ENCODE assay signal across 12 cellular contexts in the genomic region with DNA sequence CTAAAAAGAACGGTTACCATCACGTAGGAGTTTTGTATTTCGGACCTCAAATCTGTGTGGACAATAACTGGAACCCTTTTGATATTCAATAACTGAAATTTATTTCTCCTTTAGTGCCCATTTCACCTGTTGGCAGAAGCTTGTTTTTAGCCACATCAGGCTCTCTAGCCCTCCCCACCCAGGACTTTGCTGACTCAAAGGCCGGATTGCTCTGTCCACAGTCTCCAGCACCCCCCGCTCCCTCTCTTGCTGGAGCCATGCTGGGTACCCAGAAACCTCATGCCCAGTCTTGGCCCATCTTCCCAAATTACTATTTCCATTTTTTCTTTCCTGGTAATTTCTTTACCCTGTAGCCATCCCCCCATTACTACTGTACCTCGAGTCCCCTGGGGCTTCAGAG. TPM values are rescaled to one million over a fixed set of nuclear protein-coding genes. Genes with fewer than 3 reads are reported as not detected.
DNase-seq lines count a peak whose midpoint lies in the region; ATAC-seq and TF ChIP-seq lines count a peak whose summit lies in the region.
"Had no signal": no experiment of that assay in that cellular context is flagged by ENCODE, and none has a peak within 500 bp of the region (broad histone marks: within the 10 kb centered on the region; RNA-seq: fewer than 3 reads in every experiment).

No MANE protein-coding gene starts in this region.

- H2BK5ac ChIP-seq in neuronal stem cell (ENCODE audit: low read length), result no peak overlapping the region

- H2BK12ac ChIP-seq in neuronal stem cell (ENCODE audit: low read length), result no peak overlapping the region

- no peak overlapping the region for H3K14ac ChIP-seq in neuronal stem cell (ENCODE audit: low read length)

- H3K9me3 ChIP-seq in CD4-positive, CD25-positive, alpha-beta regulatory T cell (ENCODE audit: control insufficient read depth in 2 of 2, low read length in 2 of 2), result no peaks in the 10 kb centered on the region
- H3K9me3 ChIP-seq in Loucy (ENCODE audit: insufficient read depth, low read depth, low read length) (no peaks in the 10 kb centered on the region), colonic mucosa (no peaks in the 10 kb centered on the region), neuronal stem cell (replicated peaks in 1 of 2; ENCODE audit: control insufficient read depth in 2 of 2, insufficient read depth in 1 of 2, low read depth in 1 of 2, low read length in 2 of 2) (peaks cover 0 to 2% of the 10 kb centered on the region in 2 donors)
- H3K9me3 ChIP-seq: body of pancreas had no signal

- peaks cover 22% of the 10 kb centered on the region for H3K4me1 ChIP-seq in CD4-positive, CD25-positive, alpha-beta regulatory T cell (ENCODE audit: control insufficient read depth, insufficient read depth, low read length, poor library complexity, severe bottlenecking)
- H3K4me1 ChIP-seq in Loucy (ENCODE audit: insufficient read depth, low read length, poor library complexity, severe bottlenecking), result peaks cover 39% of the 10 kb centered on the region
- H3K4me1 ChIP-seq in colonic mucosa, result no peaks in the 10 kb centered on the region
- peaks cover 4 to 11% of the 10 kb centered on the region in 2 donors for H3K4me1 ChIP-seq in neuronal stem cell (ENCODE audit: control insufficient read depth in 2 of 2, insufficient read depth in 1 of 2, low read depth in 1 of 2, low read length in 2 of 2)
- H3K4me1 ChIP-seq: body of pancreas had no signal

- ATAC-seq in CD4-positive, CD25-positive, alpha-beta regulatory T cell (ENCODE audit: low read depth in 2 of 2), result no peak
- ATAC-seq in HG03025 (IDR thresholded peaks at IDR 0.05; ENCODE audit: low FRiP score, unreplicated experiment) (no peak), HG02571 (IDR thresholded peaks at IDR 0.05; ENCODE audit: unreplicated experiment) (no peak), GM18519 (IDR thresholded peaks at IDR 0.05; ENCODE audit: low FRiP score, unreplicated experiment) (no peak)
- ATAC-seq: body of pancreas had no signal

- H3K4ac ChIP-seq in neuronal stem cell (ENCODE audit: low read length), result no peak overlapping the region

- no peaks in the 10 kb centered on the region for H3K9me2 ChIP-seq in Loucy (replicated peaks; ENCODE audit: low read depth, low read length)

- H3K4me3 ChIP-seq in CD4-positive, CD25-positive, alpha-beta regulatory T cell (ENCODE audit: low read depth, low read length), result peak overlapping the region; percentile 82
- H3K4me3 ChIP-seq in Loucy (ENCODE audit: low read length, poor library complexity, severe bottlenecking) (peak overlapping the region; percentile 72), colonic mucosa (no peak overlapping the region), neuronal stem cell (ENCODE audit: low read length in 2 of 2) (no peak overlapping the region)
- H3K4me3 ChIP-seq: body of pancreas had no signal

- H3F3A ChIP-seq in Loucy (ENCODE audit: low read depth), result no peaks in the 10 kb centered on the region

- WGBS in neuronal stem cell (ENCODE audit: extremely low coverage in 2 of 2, insufficient read length in 2 of 2, insufficient replicate concordance in 1 of 2), 2 donors, result no CpG with 5 or more reads among the region's 6 CpGs

- H4K91ac ChIP-seq in neuronal stem cell (ENCODE audit: low read depth, low read length, poor library complexity), result no peak overlapping the region

- H4K8ac ChIP-seq in neuronal stem cell (ENCODE audit: low read depth, low read length), result no peak overlapping the region

- H3K4me1 Mint-ChIP-seq in CD4-positive, CD25-positive, alpha-beta regulatory T cell, result peaks cover 8 to 38% (median 24%) of the 10 kb centered on the region in 4 donors

- no peak overlapping the region for H3K27ac ChIP-seq in CD4-positive, CD25-positive, alpha-beta regulatory T cell (ENCODE audit: insufficient read depth, low read length, poor library complexity, severe bottlenecking)
- H3K27ac ChIP-seq in colonic mucosa, result peak overlapping the region; percentile 8
- peak overlapping the region; percentile 6 for H3K27ac ChIP-seq in neuronal stem cell (replicated peaks; ENCODE audit: low read length)
- H3K27ac ChIP-seq: body of pancreas had no signal

- H3K4me3 Mint-ChIP-seq in CD4-positive, CD25-positive, alpha-beta regulatory T cell, result peak overlapping the region in 3 of 4 donors; percentile 52 to 78 (median 66)

- no peaks in the 10 kb centered on the region for H3K36me3 ChIP-seq in CD4-positive, CD25-positive, alpha-beta regulatory T cell (ENCODE audit: control insufficient read depth, insufficient read depth, low read length)
- H3K36me3 ChIP-seq in Loucy (ENCODE audit: insufficient read depth, low read length) (no peaks in the 10 kb centered on the region), colonic mucosa (no peaks in the 10 kb centered on the region), neuronal stem cell (replicated peaks in 1 of 2; ENCODE audit: control insufficient read depth in 2 of 2, insufficient read depth in 2 of 2, low read length in 2 of 2) (no peaks in the 10 kb centered on the region)

- H2AFZ ChIP-seq in Loucy (ENCODE audit: low read length) (peak overlapping the region; percentile 93; the same call in 1 of the 2 replicates), neuronal stem cell (ENCODE audit: low read length) (peak overlapping the region; percentile 76)

- H3K9ac ChIP-seq in Loucy (ENCODE audit: low read depth, low read length, poor library complexity, severe bottlenecking) (peak overlapping the region; percentile 76), colonic mucosa (ENCODE audit: low read depth in 2 of 2, low read length in 2 of 2) (peak overlapping the region in 1 of 2 donors; percentile 24), neuronal stem cell (ENCODE audit: low read depth, low read length, poor library complexity) (no peak overlapping the region)

- H4K20me1 ChIP-seq in Loucy (ENCODE audit: insufficient read depth, low read length, poor library complexity, severe bottlenecking), result no peaks in the 10 kb centered on the region

- H2BK15ac ChIP-seq in neuronal stem cell (ENCODE audit: low read length), result peak overlapping the region; percentile 21

- H3K79me1 ChIP-seq in neuronal stem cell (ENCODE audit: low read depth, low read length), result no peaks in the 10 kb centered on the region

- no peaks in the 10 kb centered on the region for H3K79me2 ChIP-seq in Loucy (ENCODE audit: insufficient read depth, low read length)

- intact Hi-C loops in colonic mucosa (cut with DNase I), result no loop called here

- H3K18ac ChIP-seq in neuronal stem cell (ENCODE audit: low read length), result peak overlapping the region; percentile 75

- no peak for DNase-seq in CD4-positive, CD25-positive, alpha-beta regulatory T cell
- no peak for DNase-seq in colonic mucosa
- no peak for DNase-seq in neuronal stem cell (ENCODE audit: low spot score)
- no peak for DNase-seq in stimulated activated CD4-positive, alpha-beta T cell treated with anti-CD3 and anti-CD28 coated beads, Interleukin-4, amount 100 ng/mL, for 1 hour
- DNase-seq: activated CD4-positive, alpha-beta T cell treated with anti-CD3 and anti-CD28 coated beads, Interleukin-2, amount 50 U/mL, for 1 hour; body of pancreas; DMS 273 treated with DMSO at 0.1 percent for 48 hours; SHP77 had no signal

- no peak for TF ChIP-seq CTCF in Loucy (conservative IDR thresholded peaks at IDR 0.05; ENCODE audit: low read length)
- TF ChIP-seq CTCF in colonic mucosa (IDR thresholded peaks at IDR 0.05), result no peak

- H3K4me2 ChIP-seq in Loucy (ENCODE audit: low read depth, low read length, poor library complexity, severe bottlenecking) (peak overlapping the region; percentile 90), neuronal stem cell (ENCODE audit: insufficient read depth, low read length, poor library complexity, severe bottlenecking) (no peak overlapping the region)

- H2BK120ac ChIP-seq in neuronal stem cell (ENCODE audit: low read depth, low read length), result no peak overlapping the region

- H3K27ac Mint-ChIP-seq in CD4-positive, CD25-positive, alpha-beta regulatory T cell, result peak overlapping the region; percentile 85 to 93 (median 90)

- H2AK5ac ChIP-seq in neuronal stem cell (ENCODE audit: low read depth, low read length), result no peak overlapping the region

- H3K36me3 Mint-ChIP-seq in CD4-positive, CD25-positive, alpha-beta regulatory T cell, result no peaks in the 10 kb centered on the region

- no peaks in the 10 kb centered on the region for H3K27me3 Mint-ChIP-seq in CD4-positive, CD25-positive, alpha-beta regulatory T cell

- H3K27me3 ChIP-seq in CD4-positive, CD25-positive, alpha-beta regulatory T cell (ENCODE audit: control insufficient read depth, insufficient read depth, low read length), result no peaks in the 10 kb centered on the region
- no peaks in the 10 kb centered on the region for H3K27me3 ChIP-seq in Loucy (ENCODE audit: insufficient read depth, low read length, poor library complexity, severe bottlenecking)
- no peaks in the 10 kb centered on the region for H3K27me3 ChIP-seq in colonic mucosa
- no peaks in the 10 kb centered on the region for H3K27me3 ChIP-seq in neuronal stem cell (ENCODE audit: control insufficient read depth in 3 of 3, insufficient read depth in 3 of 3, low read depth in 1 of 3, low read length in 3 of 3)
- H3K27me3 ChIP-seq: body of pancreas had no signal

- H3K9me3 Mint-ChIP-seq in CD4-positive, CD25-positive, alpha-beta regulatory T cell, result peaks cover 0 to 2% (median 0%) of the 10 kb centered on the region in 7 donors

- no peak overlapping the region for H3K23ac ChIP-seq in neuronal stem cell (ENCODE audit: low read depth, low read length, poor library complexity)

RNA-seq across cellular contexts. Expression of a gene that starts 55.8 kb away (rescaled TPM):
- total RNA-seq in CD4-positive, CD25-positive, alpha-beta regulatory T cell, result 46.6 TPM
- 10 to 100 TPM; 45.5 to 48.5 (median 47.5) TPM for polyA plus RNA-seq in CD4-positive, CD25-positive, alpha-beta regulatory T cell
- total RNA-seq in colonic mucosa, result 10 to 100 TPM; 20.5 to 24.5 TPM
- polyA plus RNA-seq in neuronal stem cell (2013, experiment 1 of 2), result 44.1 TPM
- polyA plus RNA-seq in neuronal stem cell (2013, experiment 2 of 2), result 44.2 TPM

Comparison
In these comparisons a context has a peak if more than half of its experiments do, and no peak if none do; other contexts are left out.
1. H3K4me3 ChIP-seq: peak in CD4-positive, CD25-positive, alpha-beta regulatory T cell (single experiment) and Loucy (single experiment); none in colonic mucosa (single experiment) and neuronal stem cell (0 of 2).